9 cellular contexts compared by ENCODE assay signal in the genomic region with DNA sequence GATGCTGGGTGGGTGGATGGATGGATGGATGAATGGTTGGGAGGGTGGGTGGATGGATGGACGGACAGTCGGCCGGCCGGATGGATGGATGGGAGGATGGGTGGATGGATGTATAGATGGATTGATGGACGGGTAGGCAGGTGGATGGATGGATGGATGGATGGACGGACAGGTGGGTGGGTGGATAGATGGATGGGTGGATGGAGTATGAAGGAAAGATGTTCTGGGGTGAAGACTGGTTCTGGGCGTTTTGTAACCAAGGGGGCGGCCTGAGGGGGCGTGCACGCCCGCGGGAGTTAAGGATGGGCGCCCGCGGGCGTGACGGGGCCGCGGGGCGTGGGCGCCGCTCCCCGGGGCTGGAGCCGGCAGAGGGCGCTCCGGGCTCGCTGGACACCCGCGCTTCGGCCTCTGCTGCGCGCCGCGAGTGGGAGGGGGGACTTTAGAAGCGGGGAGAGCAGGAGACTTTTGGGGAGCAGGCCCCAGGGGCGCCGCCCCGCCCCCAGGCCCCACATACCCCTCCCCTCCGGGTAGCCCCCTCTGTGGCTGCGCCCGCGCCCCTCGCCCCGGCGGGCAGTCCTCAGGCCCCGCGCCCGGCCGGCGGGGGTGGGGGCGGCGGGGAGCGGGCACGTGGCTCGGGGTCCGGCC. TPM values are rescaled to one million over a fixed set of nuclear protein-coding genes. Genes with fewer than 3 reads are reported as not detected.
DNase-seq lines count a peak whose midpoint lies in the region; ATAC-seq and TF ChIP-seq lines count a peak whose summit lies in the region.
"Had no signal": no experiment of that assay in that cellular context is flagged by ENCODE, and none has a peak within 500 bp of the region (broad histone marks: within the 10 kb centered on the region; RNA-seq: fewer than 3 reads in every experiment).

A gene (plus strand): TSS at position 407 of the 645 bp plus-strand sequence. CDS start 405 bp downstream, outside the sequence.

- H3K4me3 ChIP-seq in MM.1S (ENCODE audit: low read length) (no peak within 1 kb of the TSS), lower leg skin (ENCODE audit: low read depth, poor library complexity, severe bottlenecking) (no peak within 1 kb of the TSS)

- WGBS in lower leg skin, 2 donors: 11 to 13% methylated on average over 34 to 37 of the region's 56 CpGs

- POLR2A ChIA-PET in MCF 10A (lab: Yijun Ruan, JAX): no interaction called here

- TF ChIP-seq CTCF in MM.1S (IDR thresholded peaks at IDR 0.05; ENCODE audit: low read length): peak; percentile 20; the same call in 1 of the 2 replicates
- peak; percentile 86 for TF ChIP-seq CTCF in MCF 10A (IDR thresholded peaks at IDR 0.05; ENCODE audit: unreplicated experiment)
- peak in 1 of 3 donors; percentile 40 for TF ChIP-seq CTCF in lower leg skin (IDR thresholded peaks at IDR 0.05)

- H4K20me1 ChIP-seq in MM.1S (ENCODE audit: insufficient read depth, low read length): no peaks in the 10 kb centered on the region

- no peaks in the 10 kb centered on the region for H3K79me2 ChIP-seq in MM.1S (ENCODE audit: low read length)

- H3K27me3 Mint-ChIP-seq in MCF 10A (ENCODE audit: insufficient read depth, unreplicated experiment): peaks cover 10% of the 10 kb centered on the region

- no peaks in the 10 kb centered on the region for H3K9me2 ChIP-seq in MM.1S (replicated peaks; ENCODE audit: insufficient read depth, low read length)

- H3K27me3 ChIP-seq in MM.1S (replicated peaks; ENCODE audit: insufficient read depth, low read length): peaks cover 16% of the 10 kb centered on the region

- H3K36me3 Mint-ChIP-seq in MCF 10A (ENCODE audit: insufficient read depth, unreplicated experiment): peaks cover 7% of the 10 kb centered on the region
- no peaks in the 10 kb centered on the region for H3K36me3 Mint-ChIP-seq in stimulated activated effector memory CD8-positive, alpha-beta T cell treated with anti-CD3 and anti-CD28 coated beads, Interleukin-12 subunit alpha, Interleukin-12 subunit beta, amount 100 ng/mL, for 72 hours

- no TSS peak for BruUV-seq in MCF 10A (replicated peaks; lab: Mats Ljungman, UMichigan)

- no peak within 1 kb of the TSS for H3K27ac ChIP-seq in MM.1S (ENCODE audit: low read length)

- DNase-seq in NOMO-1 (lab: John Stamatoyannopoulos, UW; ENCODE audit: unreplicated experiment in 2 of 2): peak; percentile 14 to 36
- DNase-seq in NOMO-1 treated with dmso at 0.1 percent for 144 hours (lab: John Stamatoyannopoulos, UW; ENCODE audit: unreplicated experiment): no peak
- DNase-seq in MM.1S: no peak
- DNase-seq in MCF 10A (ENCODE audit: unreplicated experiment): peak; percentile 23
- peak; percentile 92 for DNase-seq in iPS-NIHi11 (ENCODE audit: low spot score)
- peak in 1 of 2 donors; percentile 29 for DNase-seq in stimulated activated effector memory CD8-positive, alpha-beta T cell treated with anti-CD3 and anti-CD28 coated beads, Interleukin-12 subunit alpha, Interleukin-12 subunit beta, amount 100 ng/mL, for 72 hours (ENCODE audit: low spot score in 2 of 2)
- no peak for DNase-seq in lower leg skin (ENCODE audit: low spot score in 2 of 2)

- intact Hi-C loops in MCF 10A (cut with micrococcal nuclease) (loop anchor here (1.0 kb wide), 1 partner anchor 97 kb away; no protein-coding TSS in a partner anchor), lower leg skin (cut with DNase I; ENCODE audit: low total_unique reads) (no loop called here)

- H3K4me3 Mint-ChIP-seq in MCF 10A (ENCODE audit: unreplicated experiment): peak within 1 kb of the TSS; percentile 69
- H3K4me3 Mint-ChIP-seq in stimulated activated effector memory CD8-positive, alpha-beta T cell treated with anti-CD3 and anti-CD28 coated beads, Interleukin-12 subunit alpha, Interleukin-12 subunit beta, amount 100 ng/mL, for 72 hours: peak within 1 kb of the TSS; percentile 39

- no peaks in the 10 kb centered on the region for H3K4me1 ChIP-seq in MM.1S (ENCODE audit: low read length)

- no peak within 1 kb of the TSS for H3K9ac ChIP-seq in MM.1S (ENCODE audit: low read length)

- H3K4me1 Mint-ChIP-seq in MCF 10A (ENCODE audit: insufficient read depth, unreplicated experiment): peaks cover 6% of the 10 kb centered on the region
- H3K4me1 Mint-ChIP-seq in stimulated activated effector memory CD8-positive, alpha-beta T cell treated with anti-CD3 and anti-CD28 coated beads, Interleukin-12 subunit alpha, Interleukin-12 subunit beta, amount 100 ng/mL, for 72 hours: peaks cover 6% of the 10 kb centered on the region

- H3K9me3 ChIP-seq in MM.1S (replicated peaks; ENCODE audit: insufficient read depth, low read length): no peaks in the 10 kb centered on the region

- no peaks in the 10 kb centered on the region for H3F3A ChIP-seq in MM.1S (ENCODE audit: insufficient read depth, low read length)

- CTCF ChIA-PET in MCF 10A (lab: Yijun Ruan, JAX): no interaction called here

- no peaks in the 10 kb centered on the region for H3K9me3 Mint-ChIP-seq in MCF 10A (ENCODE audit: unreplicated experiment)
- H3K9me3 Mint-ChIP-seq in stimulated activated effector memory CD8-positive, alpha-beta T cell treated with anti-CD3 and anti-CD28 coated beads, Interleukin-12 subunit alpha, Interleukin-12 subunit beta, amount 100 ng/mL, for 72 hours: no peaks in the 10 kb centered on the region

- TF ChIP-seq POLR2A in lower leg skin (IDR thresholded peaks at IDR 0.05): no peak

- no peaks in the 10 kb centered on the region for H3K36me3 ChIP-seq in MM.1S (replicated peaks; ENCODE audit: insufficient read depth, low read length)

- peak; percentile 14 for ATAC-seq in stimulated activated effector memory CD8-positive, alpha-beta T cell treated with anti-CD3 and anti-CD28 coated beads, Interleukin-12 subunit alpha, Interleukin-12 subunit beta, amount 100 ng/mL, for 72 hours
- ATAC-seq in GM18502 (IDR thresholded peaks at IDR 0.05; ENCODE audit: poor library complexity, unreplicated experiment): no peak

- no peak within 1 kb of the TSS for H2AFZ ChIP-seq in MM.1S (ENCODE audit: low read length)

- no peak within 1 kb of the TSS for H3K4me2 ChIP-seq in MM.1S (ENCODE audit: low read depth, low read length)

- no peak within 1 kb of the TSS for H3K27ac Mint-ChIP-seq in MCF 10A (ENCODE audit: low read depth, unreplicated experiment)
- H3K27ac Mint-ChIP-seq in stimulated activated effector memory CD8-positive, alpha-beta T cell treated with anti-CD3 and anti-CD28 coated beads, Interleukin-12 subunit alpha, Interleukin-12 subunit beta, amount 100 ng/mL, for 72 hours: no peak within 1 kb of the TSS

RNA-seq across cellular contexts. Expression of the gene that starts here (rescaled TPM):
- total RNA-seq in MCF 10A (2022): 2.3 and 3.6 TPM in 2 replicates
- not detected for total RNA-seq in lower leg skin
- total RNA-seq: subcutaneous adipose tissue had no signal

Comparison
In these comparisons a context has a peak if more than half of its experiments do, and no peak if none do; other contexts are left out.
1. DNase-seq: peak in NOMO-1 (2 of 2), MCF 10A (single experiment) and iPS-NIHi11 (single experiment); none in NOMO-1 treated with dmso at 0.1 percent for 144 hours (single experiment), MM.1S (single experiment) and lower leg skin (0 of 2).